ENCODE assay signal across 1 cellular context in the genomic region with DNA sequence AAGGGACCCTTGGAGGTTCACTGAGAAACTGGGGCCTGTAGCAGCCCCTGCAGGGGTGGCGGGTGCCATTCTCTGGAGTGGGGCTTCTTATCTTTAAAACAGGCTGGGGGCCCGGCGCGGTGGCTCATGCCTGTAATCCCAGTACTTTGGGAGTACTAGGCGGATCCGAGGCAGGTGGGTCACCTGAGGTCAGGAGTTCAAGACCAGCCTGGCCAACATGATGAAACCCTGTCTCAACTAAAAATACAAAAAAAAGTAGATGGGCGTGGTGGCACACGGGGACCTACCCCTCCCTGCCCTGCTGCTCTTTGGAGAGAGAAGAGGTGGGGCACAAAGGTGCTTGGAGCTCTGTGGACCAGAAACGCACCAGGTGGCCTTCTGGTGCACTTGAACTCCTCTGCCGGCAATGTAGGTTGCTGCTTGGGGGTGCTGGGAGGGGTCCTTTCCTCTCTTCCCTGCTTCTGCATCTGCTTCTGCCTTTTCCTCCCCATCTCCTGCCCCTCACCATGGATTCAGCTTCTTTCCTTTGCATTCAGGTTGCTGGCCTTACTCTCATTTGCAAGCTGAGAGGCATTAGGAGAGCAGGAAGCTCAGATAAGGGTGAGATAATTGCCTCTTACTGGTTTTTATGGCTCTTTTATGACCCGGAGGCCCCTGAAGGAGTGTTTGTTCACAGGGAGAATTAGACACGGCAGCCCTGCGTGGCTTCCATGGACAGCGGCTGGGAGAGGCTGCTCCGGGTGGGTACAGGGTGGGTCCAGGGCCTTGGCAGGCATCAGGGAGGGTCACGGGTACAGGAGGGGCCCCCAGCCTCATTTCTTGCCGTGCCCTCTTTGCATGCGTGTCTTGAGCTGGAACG.
TF ChIP-seq lines count a peak whose summit lies in the region.

No MANE protein-coding gene starts in this region.

TF ChIP-seq in HEK293, 187 proteins besides CTCF, POLR2A, EP300 and RAD21 (continued from another document and continues in another):
- TF ChIP-seq PRDM10 (tag by site-specific recombination; IDR thresholded peaks at IDR 0.05) (peak; percentile 32; the same call in 1 of the 2 replicates), KLF9 (tag by site-specific recombination; IDR thresholded peaks at IDR 0.05; ENCODE audit: low read depth) (peak; percentile 72), ZBTB8A (tag by site-specific recombination; IDR thresholded peaks at IDR 0.05) (peak; percentile 69), HIC1 (tag by site-specific recombination; IDR thresholded peaks at IDR 0.05) (peak; percentile 93), ZNF692 (tag by site-specific recombination; IDR thresholded peaks at IDR 0.05) (peak; percentile 65), OVOL3 (tag by site-specific recombination; IDR thresholded peaks at IDR 0.05) (0 out of 2 replicates have a peak, but pooled peaks have one; percentile 16), ZBTB20 (tag by site-specific recombination; IDR thresholded peaks at IDR 0.05) (peak; percentile 100), ZNF580 (tag by site-specific recombination; IDR thresholded peaks at IDR 0.05) (0 out of 2 replicates have a peak, but pooled peaks have one; percentile 50), ZNF76 (tag by site-specific recombination; IDR thresholded peaks at IDR 0.05; ENCODE audit: borderline replicate concordance, low read depth) (peak; percentile 41; the same call in 1 of the 2 replicates), GFI1B (tag by site-specific recombination; IDR thresholded peaks at IDR 0.05) (peak; percentile 27; the same call in 1 of the 2 replicates), ZNF19 (tag by site-specific recombination; IDR thresholded peaks at IDR 0.05; ENCODE audit: low read depth) (no peak), KLF10 (tag by site-specific recombination; IDR thresholded peaks at IDR 0.05) (peak; percentile 43; the same call in 1 of the 2 replicates), PATZ1 (tag by site-specific recombination; IDR thresholded peaks at IDR 0.05) (peak; percentile 91), KLF1 (tag by site-specific recombination; IDR thresholded peaks at IDR 0.05) (peak; percentile 86), ZNF311 (tag by site-specific recombination; IDR thresholded peaks at IDR 0.05; ENCODE audit: borderline replicate concordance) (no peak), ZNF266 (tag by site-specific recombination; IDR thresholded peaks at IDR 0.05; ENCODE audit: low read depth) (no peak), ZNF394 (tag by site-specific recombination; IDR thresholded peaks at IDR 0.05; ENCODE audit: borderline replicate concordance) (peak; percentile 68; the same call in 1 of the 2 replicates), GLIS1 (tag by site-specific recombination; IDR thresholded peaks at IDR 0.05) (peak; percentile 92), TRIM28 (IDR thresholded peaks at IDR 0.05; ENCODE audit: borderline replicate concordance, low read length) (peak; percentile 93), ZBTB44 (tag by site-specific recombination; IDR thresholded peaks at IDR 0.05) (peak; percentile 95), ZFP69B (tag by site-specific recombination; IDR thresholded peaks at IDR 0.05) (peak; percentile 38; the same call in 1 of the 2 replicates)
- TF ChIP-seq, protein P1, sequence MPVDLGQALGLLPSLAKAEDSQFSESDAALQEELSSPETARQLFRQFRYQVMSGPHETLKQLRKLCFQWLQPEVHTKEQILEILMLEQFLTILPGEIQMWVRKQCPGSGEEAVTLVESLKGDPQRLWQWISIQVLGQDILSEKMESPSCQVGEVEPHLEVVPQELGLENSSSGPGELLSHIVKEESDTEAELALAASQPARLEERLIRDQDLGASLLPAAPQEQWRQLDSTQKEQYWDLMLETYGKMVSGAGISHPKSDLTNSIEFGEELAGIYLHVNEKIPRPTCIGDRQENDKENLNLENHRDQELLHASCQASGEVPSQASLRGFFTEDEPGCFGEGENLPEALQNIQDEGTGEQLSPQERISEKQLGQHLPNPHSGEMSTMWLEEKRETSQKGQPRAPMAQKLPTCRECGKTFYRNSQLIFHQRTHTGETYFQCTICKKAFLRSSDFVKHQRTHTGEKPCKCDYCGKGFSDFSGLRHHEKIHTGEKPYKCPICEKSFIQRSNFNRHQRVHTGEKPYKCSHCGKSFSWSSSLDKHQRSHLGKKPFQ (tag by site-specific recombination; IDR thresholded peaks at IDR 0.05), result peak; percentile 39; the same call in 1 of the 2 replicates
- TF ChIP-seq, protein P2, sequence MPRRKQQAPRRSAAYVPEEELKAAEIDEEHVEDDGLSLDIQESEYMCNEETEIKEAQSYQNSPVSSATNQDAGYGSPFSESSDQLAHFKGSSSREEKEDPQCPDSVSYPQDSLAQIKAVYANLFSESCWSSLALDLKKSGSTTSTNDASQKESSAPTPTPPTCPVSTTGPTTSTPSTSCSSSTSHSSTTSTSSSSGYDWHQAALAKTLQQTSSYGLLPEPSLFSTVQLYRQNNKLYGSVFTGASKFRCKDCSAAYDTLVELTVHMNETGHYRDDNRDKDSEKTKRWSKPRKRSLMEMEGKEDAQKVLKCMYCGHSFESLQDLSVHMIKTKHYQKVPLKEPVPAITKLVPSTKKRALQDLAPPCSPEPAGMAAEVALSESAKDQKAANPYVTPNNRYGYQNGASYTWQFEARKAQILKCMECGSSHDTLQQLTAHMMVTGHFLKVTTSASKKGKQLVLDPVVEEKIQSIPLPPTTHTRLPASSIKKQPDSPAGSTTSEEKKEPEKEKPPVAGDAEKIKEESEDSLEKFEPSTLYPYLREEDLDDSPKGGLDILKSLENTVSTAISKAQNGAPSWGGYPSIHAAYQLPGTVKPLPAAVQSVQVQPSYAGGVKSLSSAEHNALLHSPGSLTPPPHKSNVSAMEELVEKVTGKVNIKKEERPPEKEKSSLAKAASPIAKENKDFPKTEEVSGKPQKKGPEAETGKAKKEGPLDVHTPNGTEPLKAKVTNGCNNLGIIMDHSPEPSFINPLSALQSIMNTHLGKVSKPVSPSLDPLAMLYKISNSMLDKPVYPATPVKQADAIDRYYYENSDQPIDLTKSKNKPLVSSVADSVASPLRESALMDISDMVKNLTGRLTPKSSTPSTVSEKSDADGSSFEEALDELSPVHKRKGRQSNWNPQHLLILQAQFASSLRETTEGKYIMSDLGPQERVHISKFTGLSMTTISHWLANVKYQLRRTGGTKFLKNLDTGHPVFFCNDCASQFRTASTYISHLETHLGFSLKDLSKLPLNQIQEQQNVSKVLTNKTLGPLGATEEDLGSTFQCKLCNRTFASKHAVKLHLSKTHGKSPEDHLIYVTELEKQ (tag by site-specific recombination; IDR thresholded peaks at IDR 0.05; ENCODE audit: borderline replicate concordance), result peak; percentile 85
- TF ChIP-seq, protein P3, sequence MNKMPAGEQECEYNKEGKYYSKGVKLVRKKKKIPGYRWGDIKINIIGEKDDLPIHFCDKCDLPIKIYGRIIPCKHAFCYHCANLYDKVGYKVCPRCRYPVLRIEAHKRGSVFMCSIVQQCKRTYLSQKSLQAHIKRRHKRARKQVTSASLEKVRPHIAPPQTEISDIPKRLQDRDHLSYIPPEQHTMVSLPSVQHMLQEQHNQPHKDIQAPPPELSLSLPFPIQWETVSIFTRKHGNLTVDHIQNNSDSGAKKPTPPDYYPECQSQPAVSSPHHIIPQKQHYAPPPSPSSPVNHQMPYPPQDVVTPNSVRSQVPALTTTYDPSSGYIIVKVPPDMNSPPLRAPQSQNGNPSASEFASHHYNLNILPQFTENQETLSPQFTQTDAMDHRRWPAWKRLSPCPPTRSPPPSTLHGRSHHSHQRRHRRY (tag by site-specific recombination; IDR thresholded peaks at IDR 0.05), result no peak
- TF ChIP-seq, protein P4, sequence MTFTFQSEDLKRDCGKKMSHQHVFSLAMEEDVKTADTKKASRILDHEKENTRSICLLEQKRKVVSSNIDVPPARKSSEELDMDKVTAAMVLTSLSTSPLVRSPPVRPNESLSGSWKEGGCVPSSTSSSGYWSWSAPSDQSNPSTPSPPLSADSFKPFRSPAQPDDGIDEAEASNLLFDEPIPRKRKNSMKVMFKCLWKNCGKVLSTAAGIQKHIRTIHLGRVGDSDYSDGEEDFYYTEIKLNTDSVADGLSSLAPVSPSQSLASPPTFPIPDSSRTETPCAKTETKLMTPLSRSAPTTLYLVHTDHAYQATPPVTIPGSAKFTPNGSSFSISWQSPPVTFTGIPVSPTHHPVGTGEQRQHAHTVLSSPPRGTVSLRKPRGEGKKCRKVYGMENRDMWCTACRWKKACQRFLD (tag by site-specific recombination; IDR thresholded peaks at IDR 0.05), result no peak
- TF ChIP-seq, protein P5, sequence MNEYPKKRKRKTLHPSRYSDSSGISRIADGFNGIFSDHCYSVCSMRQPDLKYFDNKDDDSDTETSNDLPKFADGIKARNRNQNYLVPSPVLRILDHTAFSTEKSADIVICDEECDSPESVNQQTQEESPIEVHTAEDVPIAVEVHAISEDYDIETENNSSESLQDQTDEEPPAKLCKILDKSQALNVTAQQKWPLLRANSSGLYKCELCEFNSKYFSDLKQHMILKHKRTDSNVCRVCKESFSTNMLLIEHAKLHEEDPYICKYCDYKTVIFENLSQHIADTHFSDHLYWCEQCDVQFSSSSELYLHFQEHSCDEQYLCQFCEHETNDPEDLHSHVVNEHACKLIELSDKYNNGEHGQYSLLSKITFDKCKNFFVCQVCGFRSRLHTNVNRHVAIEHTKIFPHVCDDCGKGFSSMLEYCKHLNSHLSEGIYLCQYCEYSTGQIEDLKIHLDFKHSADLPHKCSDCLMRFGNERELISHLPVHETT (tag by site-specific recombination; IDR thresholded peaks at IDR 0.05), result peak; percentile 72; the same call in 1 of the 2 replicates
